8 cellular contexts compared by ENCODE assay signal in the genomic region with DNA sequence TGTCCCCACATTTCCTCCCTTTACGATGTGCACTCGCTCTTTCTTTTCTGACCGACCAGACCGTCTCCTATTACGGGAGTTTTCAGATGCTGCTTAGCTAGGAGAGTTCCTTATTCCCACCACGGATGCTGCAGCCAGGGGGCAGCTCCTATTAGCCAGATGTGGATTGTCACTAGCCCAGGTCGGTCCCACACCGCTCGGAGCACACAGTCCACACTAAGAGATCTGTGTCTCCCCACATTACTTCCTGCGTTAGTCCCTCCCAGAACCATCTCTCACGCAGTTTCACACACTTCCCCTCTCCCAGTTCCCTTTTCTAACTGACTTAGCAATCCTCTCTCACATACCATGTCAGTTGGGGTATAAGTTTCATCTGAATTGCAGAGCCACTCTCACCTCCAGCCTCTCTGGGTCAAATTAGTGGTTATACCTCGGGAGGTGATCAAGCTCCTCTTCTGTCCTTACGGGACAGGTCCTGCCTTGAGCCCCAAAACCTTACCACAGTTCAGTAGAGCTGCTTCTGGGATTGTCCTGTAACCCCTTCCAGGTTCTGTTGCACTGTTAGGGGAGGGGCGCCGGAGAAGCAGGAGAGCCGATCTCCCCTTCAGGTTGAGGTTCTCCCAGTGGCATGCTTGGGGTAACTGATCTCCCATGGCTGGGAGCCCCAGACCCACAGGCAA.
DNase-seq lines count a peak whose midpoint lies in the region; ATAC-seq lines count a peak whose summit lies in the region.

No MANE protein-coding gene starts in this region.

- H3K36me3 ChIP-seq in subcutaneous abdominal adipose tissue (ENCODE audit: control insufficient read depth in 5 of 5, insufficient read depth in 5 of 5, low read length in 5 of 5) = no peaks in the 10 kb centered on the region

- peak; percentile 91 to 95 for DNase-seq in Kasumi-1 (lab: John Stamatoyannopoulos, UW)
- peak; percentile 5 for DNase-seq in germinal center (ENCODE audit: low spot score)
- no peak for DNase-seq in kidney glomerular epithelial cell (lab: John Stamatoyannopoulos, UW)
- no peak for DNase-seq in NCI-H524 treated with DMSO at 0.1 percent for 48 hours (lab: John Stamatoyannopoulos, UW)
- DNase-seq in superior temporal gyrus (ENCODE audit: extremely low spot score) = no peak

- H3K4me3 ChIP-seq in subcutaneous abdominal adipose tissue (ENCODE audit: low read depth in 1 of 5, low read length in 5 of 5) = peak overlapping the region; percentile 19 to 51 (median 43)

- H3K9me3 ChIP-seq in subcutaneous abdominal adipose tissue (ENCODE audit: control insufficient read depth in 5 of 5, low read length in 5 of 5) = no peaks in the 10 kb centered on the region

- peaks cover 0 to 5% (median 0%) of the 10 kb centered on the region in 5 donors for H3K4me1 ChIP-seq in subcutaneous abdominal adipose tissue (ENCODE audit: control insufficient read depth in 5 of 5, insufficient read depth in 5 of 5, low read length in 5 of 5)

- no peak overlapping the region for H3K27ac ChIP-seq in subcutaneous abdominal adipose tissue (ENCODE audit: low read depth, low read length)

- ATAC-seq in GM18498 (IDR thresholded peaks at IDR 0.05; ENCODE audit: unreplicated experiment) (peak; percentile 97), GM21529 (IDR thresholded peaks at IDR 0.05; ENCODE audit: unreplicated experiment) (peak; percentile 97)

- H3K9ac ChIP-seq in subcutaneous abdominal adipose tissue (ENCODE audit: low read length in 5 of 5) = no peak overlapping the region

- no peaks in the 10 kb centered on the region for H3K27me3 ChIP-seq in subcutaneous abdominal adipose tissue (ENCODE audit: control insufficient read depth in 5 of 5, insufficient read depth in 4 of 5, low read length in 5 of 5)

Comparison
In these comparisons a context has a peak if more than half of its experiments do, and no peak if none do; other contexts are left out.
1. DNase-seq: peak in Kasumi-1 (2 of 2) and germinal center (single experiment); none in kidney glomerular epithelial cell (single experiment), NCI-H524 treated with DMSO at 0.1 percent for 48 hours (single experiment) and superior temporal gyrus (single experiment).